Comparison of ENCODE assay signal across 12 cellular contexts in genomic region chr7:28854750-28855074, GRCh38.
DNase-seq lines count a peak whose midpoint lies in the region; ATAC-seq and TF ChIP-seq lines count a peak whose summit lies in the region.
"Had no signal": no experiment of that assay in that cellular context is flagged by ENCODE, and none has a peak within 500 bp of the region (broad histone marks: within the 10 kb centered on the region; RNA-seq: fewer than 3 reads in every experiment).

No MANE protein-coding gene starts in this region.

- BruUV-seq in MCF 10A (replicated peaks; lab: Mats Ljungman, UMichigan): no TSS peak

- H3K27me3 ChIP-seq in breast epithelium (peaks cover 0 to 14% of the 10 kb centered on the region in 2 donors), SU-DHL-6 (ENCODE audit: low read length) (no peaks in the 10 kb centered on the region), hepatocyte (peaks cover 36% of the 10 kb centered on the region)

- no peak overlapping the region for H3K27ac ChIP-seq in breast epithelium
- H3K27ac ChIP-seq in SU-DHL-6 (ENCODE audit: low read depth, low read length): no peak overlapping the region
- no peak overlapping the region for H3K27ac ChIP-seq in hepatocyte
- H3K27ac ChIP-seq: thyroid gland had no signal

- H3K36me3 ChIP-seq in breast epithelium: no peaks in the 10 kb centered on the region
- H3K36me3 ChIP-seq in SU-DHL-6 (ENCODE audit: low read length): no peaks in the 10 kb centered on the region
- H3K36me3 ChIP-seq in hepatocyte (replicated peaks; ENCODE audit: insufficient read depth, low read depth): no peaks in the 10 kb centered on the region
- H3K36me3 ChIP-seq: heart left ventricle, thyroid gland had no signal

- DNase-seq in MCF 10A (ENCODE audit: unreplicated experiment) (no peak), breast epithelium (ENCODE audit: low spot score in 2 of 2) (no peak), hepatocyte (ENCODE audit: low spot score) (no peak), globus pallidus (ENCODE audit: low spot score) (no peak), NCI-H2029 (lab: John Stamatoyannopoulos, UW) (no peak)
- DNase-seq: amniotic stem cell had no signal

- POLR2A ChIA-PET in MCF 10A (lab: Yijun Ruan, JAX): interaction anchor here (0.8 kb wide), 1 partner anchor 555 kb away, joined by 4 read pairs; no protein-coding TSS in a partner anchor

- H3K4me3 Mint-ChIP-seq in MCF 10A (ENCODE audit: unreplicated experiment): peak overlapping the region; percentile 66
- peak overlapping the region; percentile 89 for H3K4me3 Mint-ChIP-seq in stimulated activated memory B cell treated with anti-CD40 and anti-IgM and Interleukin-4, amounts not matched to agents 10 μg/mL and 1 μg/mL and 100 μg/mL, for 72 hours
- H3K4me3 Mint-ChIP-seq: activated CD8-positive, alpha-beta memory T cell treated with anti-CD3 and anti-CD28 coated beads, Interleukin-2, amount 10 ng/mL, durations not matched to agents 7 days and 5 days had no signal

- WGBS in hepatocyte (ENCODE audit: low lambda C conversion rate, missing lambda C conversion rate): 100% methylated on average over 3 of the region's 3 CpGs

- TF ChIP-seq POLR2A in breast epithelium (IDR thresholded peaks at IDR 0.05): no peak

- H3F3A ChIP-seq in SU-DHL-6 (ENCODE audit: insufficient read depth): no peaks in the 10 kb centered on the region

- H3K4me3 ChIP-seq in breast epithelium: peak overlapping the region in 1 of 3 donors; percentile 70
- H3K4me3 ChIP-seq in SU-DHL-6 (ENCODE audit: insufficient read depth, low read length, poor library complexity, severe bottlenecking): no peak overlapping the region
- H3K4me3 ChIP-seq in hepatocyte: no peak overlapping the region

- H3K79me2 ChIP-seq in SU-DHL-6 (ENCODE audit: insufficient read depth, low read length) (no peaks in the 10 kb centered on the region), hepatocyte (no peaks in the 10 kb centered on the region)

- H3K9me2 ChIP-seq in SU-DHL-6 (replicated peaks; ENCODE audit: insufficient read depth, low read length) (no peaks in the 10 kb centered on the region), hepatocyte (replicated peaks; ENCODE audit: insufficient read depth) (no peaks in the 10 kb centered on the region)

- TF ChIP-seq CTCF in MCF 10A (IDR thresholded peaks at IDR 0.05; ENCODE audit: unreplicated experiment) (no peak), breast epithelium (IDR thresholded peaks at IDR 0.05) (no peak), SU-DHL-6 (IDR thresholded peaks at IDR 0.05; ENCODE audit: insufficient read depth, low read length, poor library complexity, severe bottlenecking) (no peak), hepatocyte (IDR thresholded peaks at IDR 0.05; ENCODE audit: poor library complexity) (no peak)

- CTCF ChIA-PET in MCF 10A (lab: Yijun Ruan, JAX): interaction anchor here (0.6 to 2.5 kb wide), 19 partner anchors 10 to 693 kb away, joined by 3 to 13 read pairs (median 3); no protein-coding TSS in a partner anchor

- H3K4me2 ChIP-seq in SU-DHL-6 (ENCODE audit: low read depth, low read length, poor library complexity, severe bottlenecking) (peak overlapping the region; percentile 72), hepatocyte (peak overlapping the region; percentile 93)

- no peaks in the 10 kb centered on the region for H3K27me3 Mint-ChIP-seq in MCF 10A (ENCODE audit: insufficient read depth, unreplicated experiment)
- H3K27me3 Mint-ChIP-seq in stimulated activated memory B cell treated with anti-CD40 and anti-IgM and Interleukin-4, amounts not matched to agents 10 μg/mL and 1 μg/mL and 100 μg/mL, for 72 hours: peaks cover 34% of the 10 kb centered on the region

- H3K9me3 ChIP-seq in breast epithelium: no peaks in the 10 kb centered on the region
- no peaks in the 10 kb centered on the region for H3K9me3 ChIP-seq in SU-DHL-6 (ENCODE audit: insufficient read depth, low read length)
- H3K9me3 ChIP-seq in hepatocyte (ENCODE audit: low read depth): no peaks in the 10 kb centered on the region
- H3K9me3 ChIP-seq: heart left ventricle, thyroid gland had no signal

- H4K20me1 ChIP-seq in SU-DHL-6 (ENCODE audit: low read depth, low read length) (no peaks in the 10 kb centered on the region), hepatocyte (ENCODE audit: insufficient read depth, poor library complexity, severe bottlenecking) (no peaks in the 10 kb centered on the region)

- H3K9me3 Mint-ChIP-seq in MCF 10A (ENCODE audit: unreplicated experiment): no peaks in the 10 kb centered on the region
- H3K9me3 Mint-ChIP-seq in stimulated activated memory B cell treated with anti-CD40 and anti-IgM and Interleukin-4, amounts not matched to agents 10 μg/mL and 1 μg/mL and 100 μg/mL, for 72 hours: no peaks in the 10 kb centered on the region

- H3K4me1 ChIP-seq in breast epithelium (no peaks in the 10 kb centered on the region), hepatocyte (ENCODE audit: insufficient read depth) (peaks cover 7% of the 10 kb centered on the region)

- no peak for ATAC-seq in stimulated activated memory B cell treated with anti-CD40 and anti-IgM and Interleukin-4, amounts not matched to agents 10 μg/mL and 1 μg/mL and 100 μg/mL, for 72 hours
- no peak for ATAC-seq in GM18511 (IDR thresholded peaks at IDR 0.05; ENCODE audit: unreplicated experiment)

- H3K27ac Mint-ChIP-seq in MCF 10A (ENCODE audit: low read depth, unreplicated experiment): no peak overlapping the region
- H3K27ac Mint-ChIP-seq in stimulated activated memory B cell treated with anti-CD40 and anti-IgM and Interleukin-4, amounts not matched to agents 10 μg/mL and 1 μg/mL and 100 μg/mL, for 72 hours: no peak overlapping the region
- H3K27ac Mint-ChIP-seq: activated CD8-positive, alpha-beta memory T cell treated with anti-CD3 and anti-CD28 coated beads, Interleukin-2, amount 10 ng/mL, durations not matched to agents 7 days and 5 days had no signal

- H2AFZ ChIP-seq in SU-DHL-6 (ENCODE audit: low read depth, low read length, severe bottlenecking) (peak overlapping the region; percentile 97), hepatocyte (peak overlapping the region; percentile 87)

- intact Hi-C loops in MCF 10A (cut with micrococcal nuclease) (loop anchor here (1.0 to 5.0 kb wide), 5 partner anchors 167 to 556 kb away; no protein-coding TSS in a partner anchor), breast epithelium (cut with DNase I; ENCODE audit: low total_unique reads) (no loop called here)

- no peak overlapping the region for H3K9ac ChIP-seq in SU-DHL-6 (ENCODE audit: low read length)

- H3K36me3 Mint-ChIP-seq in MCF 10A (ENCODE audit: insufficient read depth, unreplicated experiment): no peaks in the 10 kb centered on the region
- H3K36me3 Mint-ChIP-seq in stimulated activated memory B cell treated with anti-CD40 and anti-IgM and Interleukin-4, amounts not matched to agents 10 μg/mL and 1 μg/mL and 100 μg/mL, for 72 hours: no peaks in the 10 kb centered on the region
- H3K36me3 Mint-ChIP-seq: activated CD8-positive, alpha-beta memory T cell treated with anti-CD3 and anti-CD28 coated beads, Interleukin-2, amount 10 ng/mL, durations not matched to agents 7 days and 5 days had no signal

- peaks cover 19% of the 10 kb centered on the region for H3K4me1 Mint-ChIP-seq in MCF 10A (ENCODE audit: insufficient read depth, unreplicated experiment)
- peaks cover 16% of the 10 kb centered on the region for H3K4me1 Mint-ChIP-seq in stimulated activated memory B cell treated with anti-CD40 and anti-IgM and Interleukin-4, amounts not matched to agents 10 μg/mL and 1 μg/mL and 100 μg/mL, for 72 hours
